In the genomic region with DNA sequence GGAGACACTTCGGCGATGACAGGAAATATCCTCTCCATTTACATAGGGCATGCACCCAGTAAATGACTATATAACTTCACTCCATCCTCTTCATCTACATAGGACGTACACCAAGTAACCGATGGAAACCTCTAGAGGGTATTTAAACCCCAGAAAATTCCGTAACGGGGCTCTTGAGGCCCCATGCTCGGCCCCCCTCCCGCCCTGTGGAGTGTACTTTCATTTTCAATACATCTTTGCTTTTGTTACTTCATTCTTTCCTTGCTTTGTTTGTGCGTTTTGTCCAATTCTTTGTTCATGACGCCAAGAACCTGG, we compare ENCODE assay signal across 9 cellular contexts. TPM values are rescaled to one million over a fixed set of nuclear protein-coding genes. Genes with fewer than 3 reads are reported as not detected.
A peak's percentile ranks its signal among the peaks of the same experiment; 100 is the strongest.
DNase-seq lines count a peak whose midpoint lies in the region; ATAC-seq, FAIRE-seq and TF ChIP-seq lines count a peak whose summit lies in the region.
"Had no signal": no experiment of that assay in that cellular context is flagged by ENCODE, and none has a peak within 500 bp of the region (broad histone marks: within the 10 kb centered on the region; RNA-seq: fewer than 3 reads in every experiment).

No MANE protein-coding gene starts in this region.

- 44% methylated on average over 10 of the region's 10 CpGs for WGBS in liver
- WGBS in thyroid gland, 2 donors = 22 to 27% methylated on average over 10 of the region's 10 CpGs

- H3K9me3 ChIP-seq in liver (ENCODE audit: control insufficient read depth in 4 of 4, low read length in 3 of 4) (no peaks in the 10 kb centered on the region), thyroid gland (no peaks in the 10 kb centered on the region)

- POLR2A ChIA-PET in activated CD4-positive, alpha-beta T cell treated with anti-CD3 and anti-CD28 coated beads, Interleukin-2, amount 10 ng/mL, durations not matched to agents 7 days and 5 days (lab: Charles Lee) = no interaction called here

- intact Hi-C loops in thyroid gland (cut with DNase I) = no loop called here

- ATAC-seq in HG03097 (IDR thresholded peaks at IDR 0.05; ENCODE audit: low FRiP score, unreplicated experiment) (no peak), esophagus mucosa (no peak)

- TF ChIP-seq POLR2A in thyroid gland (IDR thresholded peaks at IDR 0.05) (no peak), H54 (IDR thresholded peaks at IDR 0.05; ENCODE audit: low read depth, low read length) (no peak)

- H3K27me3 ChIP-seq in liver (ENCODE audit: control insufficient read depth in 4 of 4, insufficient read depth in 4 of 4, low read length in 3 of 4) = no peaks in the 10 kb centered on the region
- no peaks in the 10 kb centered on the region for H3K27me3 ChIP-seq in thyroid gland

- CTCF ChIA-PET in activated CD4-positive, alpha-beta T cell treated with anti-CD3 and anti-CD28 coated beads, Interleukin-2, amount 10 ng/mL, durations not matched to agents 7 days and 5 days (lab: Charles Lee) = interaction anchor here (0.7 to 1.3 kb wide), 5 partner anchors 13 to 413 kb away, joined by 3 to 6 read pairs (median 3); no protein-coding TSS in a partner anchor

- H3K4me3 Mint-ChIP-seq in activated CD4-positive, alpha-beta T cell treated with anti-CD3 and anti-CD28 coated beads, Interleukin-2, amount 10 ng/mL, durations not matched to agents 7 days and 5 days = peak overlapping the region; percentile 81

- FAIRE-seq in H54 (lab: Jason Lieb, UNC) = no peak

- TF ChIP-seq CTCF in liver (IDR thresholded peaks at IDR 0.05; ENCODE audit: low read depth, low read length, missing input control) (no peak), thyroid gland (IDR thresholded peaks at IDR 0.05) (no peak)

- peaks cover 5% of the 10 kb centered on the region for H3K36me3 Mint-ChIP-seq in activated CD4-positive, alpha-beta T cell treated with anti-CD3 and anti-CD28 coated beads, Interleukin-2, amount 10 ng/mL, durations not matched to agents 7 days and 5 days (ENCODE audit: low read depth)

- H3K4me3 ChIP-seq in liver (ENCODE audit: low read depth in 1 of 3, low read length in 3 of 3) = peak overlapping the region; percentile 61 to 92 (median 61)
- peak overlapping the region in 2 of 3 donors; percentile 12 to 32 for H3K4me3 ChIP-seq in thyroid gland (replicated peaks in 1 of 3)

- H3K9me3 Mint-ChIP-seq in activated CD4-positive, alpha-beta T cell treated with anti-CD3 and anti-CD28 coated beads, Interleukin-2, amount 10 ng/mL, durations not matched to agents 7 days and 5 days = no peaks in the 10 kb centered on the region

- no peaks in the 10 kb centered on the region for H3K36me3 ChIP-seq in liver (ENCODE audit: control insufficient read depth in 4 of 4, insufficient read depth in 3 of 4, low read depth in 1 of 4, low read length in 3 of 4)
- H3K36me3 ChIP-seq in thyroid gland = no peaks in the 10 kb centered on the region

- H3K27me3 Mint-ChIP-seq in activated CD4-positive, alpha-beta T cell treated with anti-CD3 and anti-CD28 coated beads, Interleukin-2, amount 10 ng/mL, durations not matched to agents 7 days and 5 days = peaks cover 48% of the 10 kb centered on the region

- peak overlapping the region in 1 of 2 donors; percentile 93 for H3K9ac ChIP-seq in liver (ENCODE audit: low read depth in 1 of 2, low read length in 2 of 2)

- H3K4me1 ChIP-seq in liver (ENCODE audit: control insufficient read depth in 4 of 4, insufficient read depth in 4 of 4, low read length in 3 of 4) (peaks cover 3 to 10% (median 6%) of the 10 kb centered on the region in 4 donors), thyroid gland (peaks cover 34 to 53% of the 10 kb centered on the region in 2 donors)

- no peak for TF ChIP-seq RAD21 in liver (IDR thresholded peaks at IDR 0.05)

- no peak overlapping the region for H3K27ac Mint-ChIP-seq in activated CD4-positive, alpha-beta T cell treated with anti-CD3 and anti-CD28 coated beads, Interleukin-2, amount 10 ng/mL, durations not matched to agents 7 days and 5 days

- H3K4me1 Mint-ChIP-seq in activated CD4-positive, alpha-beta T cell treated with anti-CD3 and anti-CD28 coated beads, Interleukin-2, amount 10 ng/mL, durations not matched to agents 7 days and 5 days = peaks cover 12% of the 10 kb centered on the region

- DNase-seq in activated CD4-positive, alpha-beta T cell treated with anti-CD3 and anti-CD28 coated beads, Interleukin-2, amount 10 ng/mL, durations not matched to agents 7 days and 5 days = no peak
- no peak for DNase-seq in activated CD4-positive, alpha-beta T cell treated with anti-CD3 and anti-CD28 coated beads for 48 hours
- DNase-seq in thyroid gland (no peak), H54 (ENCODE audit: insufficient read length, low spot score) (no peak)

- H3K27ac ChIP-seq in angular gyrus (ENCODE audit: low read depth, low read length) (peak overlapping the region; percentile 64), liver (ENCODE audit: low read depth in 1 of 2, low read length in 2 of 2) (peak overlapping the region in 1 of 2 donors; percentile 82), thyroid gland (peak overlapping the region; percentile 88 to 94 (median 90))

TF ChIP-seq in liver, 16 proteins besides CTCF, POLR2A, EP300 and RAD21:
- TF ChIP-seq NR2F2 (IDR thresholded peaks at IDR 0.05) (no peak), GABPA (IDR thresholded peaks at IDR 0.05 in 1 of 2, conservative IDR thresholded peaks at IDR 0.05 in 1 of 2) (no peak), RXRA (IDR thresholded peaks at IDR 0.05) (no peak)

RNA-seq across cellular contexts. Expression of a gene that starts 7.5 kb away (rescaled TPM):
- total RNA-seq in activated CD4-positive, alpha-beta T cell treated with anti-CD3 and anti-CD28 coated beads, Interleukin-2, amount 10 ng/mL, durations not matched to agents 7 days and 5 days = not detected
- total RNA-seq in liver = 1 to 10 TPM in 1 of 2 donors, under 1 TPM in 1; 0.05 to 1.3 TPM
- 1 to 10 TPM; 1.5 to 4.7 TPM for polyA plus RNA-seq in liver
- 100 to 1,000 TPM in 1 of 4 donors, 10 to 100 TPM in 3; 62.3 to 137 (median 83.3) TPM for total RNA-seq in thyroid gland
- total RNA-seq in esophagus mucosa = 4.1 TPM
- total RNA-seq: G401 had no signal

RNA-seq across cellular contexts. Expression of a gene that starts 47.7 kb away (rescaled TPM):
- total RNA-seq in activated CD4-positive, alpha-beta T cell treated with anti-CD3 and anti-CD28 coated beads, Interleukin-2, amount 10 ng/mL, durations not matched to agents 7 days and 5 days = not detected
- total RNA-seq in liver (100 to 1,000 TPM in 1 of 2 donors, 10 to 100 TPM in 1; 74.3 to 179 TPM), thyroid gland (10 to 100 TPM; 17.8 to 62.2 (median 37.4) TPM), esophagus mucosa (14.3 TPM)
- 100 to 1,000 TPM; 104 to 214 TPM for polyA plus RNA-seq in liver

Comparison
In these comparisons a context has a peak if more than half of its experiments do, and no peak if none do; other contexts are left out.
1. RNA of a gene that starts 7.5 kb away (total RNA-seq): 62.3 to 137 TPM in thyroid gland; 4.1 TPM in esophagus mucosa (single experiment), 0.05 to 1.3 TPM in liver and not detected in activated CD4-positive, alpha-beta T cell treated with anti-CD3 and anti-CD28 coated beads, Interleukin-2, amount 10 ng/mL, durations not matched to agents 7 days and 5 days; every median in the first group is over 10 times any median in the second.
2. RNA of a gene that starts 47.7 kb away (total RNA-seq): 74.3 to 179 TPM in liver, 17.8 to 62.2 TPM in thyroid gland and 14.3 TPM in esophagus mucosa (single experiment); not detected in activated CD4-positive, alpha-beta T cell treated with anti-CD3 and anti-CD28 coated beads, Interleukin-2, amount 10 ng/mL, durations not matched to agents 7 days and 5 days; every median in the first group is over 10 times any median in the second.